Comparison of ENCODE assay signal across 23 cellular contexts in genomic region chr4:80081566-80081965, GRCh38.
"Had no signal": no experiment of that assay in that cellular context is flagged by ENCODE, and none has a peak within 500 bp of the region (broad histone marks: within the 10 kb centered on the region; RNA-seq: fewer than 3 reads in every experiment).

No MANE protein-coding gene starts in this region.

- DNase-seq: activated CD4-positive, alpha-beta T cell treated with anti-CD3 and anti-CD28 coated beads, Interleukin-2, amount 10 ng/mL, durations not matched to agents 7 days and 5 days; activated CD4-positive, CD25-positive, alpha-beta regulatory T cell treated with anti-CD3 and anti-CD28 coated beads, Interleukin-2, amount 50 U/mL, for 72 hours; activated CD8-positive, alpha-beta memory T cell treated with anti-CD3 and anti-CD28 coated beads, Interleukin-2, amount 50 U/mL, for 48 hours; activated effector memory CD4-positive, alpha-beta T cell treated with Interleukin-2 at 50 U/mL for 16 hours; activated naive CD4-positive, alpha-beta T cell treated with anti-CD3 and anti-CD28 coated beads for 36 hours; activated T-cell treated with anti-CD3 and anti-CD28 coated beads, Interleukin-2, amount 50 U/mL, for 72 hours; body of pancreas; caudate nucleus; dermis blood vessel endothelial cell; effector CD8-positive, alpha-beta T cell; gastrocnemius medialis; heart left ventricle; lower lobe of right lung; natural killer cell; small intestine; stimulated activated naive CD4-positive, alpha-beta T cell treated with Interleukin-2 at 50 U/mL for 16 hours; substantia nigra; thyroid gland had no signal

- H3K9me3 Mint-ChIP-seq: activated naive CD4-positive, alpha-beta T cell treated with anti-CD3 and anti-CD28 coated beads for 36 hours; natural killer cell had no signal

- FAIRE-seq: small intestine had no signal

- H3K4me3 ChIP-seq: body of pancreas, esophagus muscularis mucosa, gastrocnemius medialis, heart left ventricle, lower lobe of right lung, thyroid gland had no signal

- H3K27ac Mint-ChIP-seq: activated CD4-positive, alpha-beta T cell treated with anti-CD3 and anti-CD28 coated beads, Interleukin-2, amount 10 ng/mL, durations not matched to agents 7 days and 5 days; activated naive CD4-positive, alpha-beta T cell treated with anti-CD3 and anti-CD28 coated beads for 36 hours; activated T-cell treated with anti-CD3 and anti-CD28 coated beads, Interleukin-2, amount 50 U/mL, for 72 hours; natural killer cell had no signal

- ATAC-seq: activated T-cell treated with anti-CD3 and anti-CD28 coated beads, Interleukin-2, amount 50 U/mL, for 72 hours; body of pancreas; gastrocnemius medialis; heart left ventricle; left lobe of liver; lower lobe of right lung; natural killer cell; sciatic nerve; SK-N-SH treated with all-trans-retinoic acid at 6 μM for 48 hours had no signal

- H3K4me1 ChIP-seq: body of pancreas, gastrocnemius medialis, lower lobe of right lung, thyroid gland had no signal

- H3K4me3 Mint-ChIP-seq: activated CD4-positive, alpha-beta T cell treated with anti-CD3 and anti-CD28 coated beads, Interleukin-2, amount 10 ng/mL, durations not matched to agents 7 days and 5 days; activated naive CD4-positive, alpha-beta T cell treated with anti-CD3 and anti-CD28 coated beads for 36 hours; activated T-cell treated with anti-CD3 and anti-CD28 coated beads, Interleukin-2, amount 50 U/mL, for 72 hours; natural killer cell had no signal

- H3K27ac ChIP-seq: body of pancreas, esophagus muscularis mucosa, gastrocnemius medialis, heart left ventricle, lower lobe of right lung, thyroid gland, VCaP had no signal

- H3K9me3 ChIP-seq: body of pancreas, esophagus muscularis mucosa, gastrocnemius medialis, heart left ventricle, lower lobe of right lung, thyroid gland had no signal

- H3K36me3 ChIP-seq: esophagus muscularis mucosa, gastrocnemius medialis, heart left ventricle, lower lobe of right lung, thyroid gland had no signal

- H3K27me3 ChIP-seq: body of pancreas, esophagus muscularis mucosa, gastrocnemius medialis, heart left ventricle, thyroid gland had no signal
